Comparison of ENCODE assay signal across 9 cellular contexts in the genomic region with DNA sequence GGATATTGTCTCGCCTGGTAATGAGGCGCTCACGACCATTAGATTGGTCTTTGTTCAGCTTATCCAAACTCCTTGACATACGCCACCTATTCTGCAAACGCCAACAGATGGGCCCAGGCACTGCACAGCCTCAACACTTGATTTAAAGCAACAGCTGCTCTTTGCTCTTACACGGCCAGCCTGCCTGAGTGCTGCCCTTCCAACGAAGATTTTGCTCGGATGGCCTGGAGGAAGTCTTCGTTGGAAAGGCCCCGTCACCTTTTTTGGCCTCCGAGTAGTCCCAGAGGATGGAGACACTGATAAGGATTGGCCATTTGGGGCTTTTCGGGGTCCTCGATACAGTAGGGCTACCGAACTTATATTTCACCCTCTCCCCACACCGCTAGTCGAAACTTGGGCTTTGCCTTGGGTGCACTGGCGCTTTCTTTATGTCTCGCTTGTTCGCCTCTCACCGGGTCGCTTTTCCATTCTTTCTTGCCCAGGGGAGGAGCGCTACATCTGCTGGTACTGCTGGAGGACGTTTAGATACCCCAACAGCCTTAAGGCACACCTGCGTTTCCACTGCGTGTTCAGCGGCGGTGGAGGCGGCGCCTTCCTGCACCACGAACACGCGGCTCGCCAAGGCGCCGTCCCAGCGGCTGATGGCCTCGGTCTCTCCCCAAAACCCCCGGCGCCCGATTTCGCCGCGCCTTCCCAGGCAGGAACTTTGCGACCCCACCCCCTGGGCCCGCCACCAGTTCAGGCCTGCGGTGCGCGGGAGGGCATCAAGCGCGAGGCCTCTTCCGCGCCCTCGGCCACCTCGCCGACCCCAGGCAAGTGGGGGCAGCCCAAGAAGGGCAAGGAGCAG. TPM values are rescaled to one million over a fixed set of nuclear protein-coding genes. Genes with fewer than 3 reads are reported as not detected.
DNase-seq lines count a peak whose midpoint lies in the region; ATAC-seq, FAIRE-seq and TF ChIP-seq lines count a peak whose summit lies in the region.
"Had no signal": no experiment of that assay in that cellular context is flagged by ENCODE, and none has a peak within 500 bp of the region (broad histone marks: within the 10 kb centered on the region; RNA-seq: fewer than 3 reads in every experiment).

No MANE protein-coding gene starts in this region.

- DNase-seq in GM12864 (ENCODE audit: low read depth) (no peak), astrocyte (ENCODE audit: low read depth) (no peak), osteocyte (ENCODE audit: extremely low spot score, unreplicated experiment) (no peak), GM03348 (ENCODE audit: low spot score) (no peak), NCI-H526 treated with DMSO at 0.1 percent for 48 hours (lab: John Stamatoyannopoulos, UW) (no peak), GM13976 (ENCODE audit: low spot score) (no peak)
- DNase-seq in activated CD8-positive, alpha-beta memory T cell treated with anti-CD3 and anti-CD28 coated beads, Interleukin-2, amount 50 U/mL, for 48 hours, result no peak

- peak; percentile 3 for ATAC-seq in HG02763 (IDR thresholded peaks at IDR 0.05; ENCODE audit: unreplicated experiment)

- H3K27ac Mint-ChIP-seq in astrocyte (ENCODE audit: unreplicated experiment) (no peak overlapping the region), osteocyte (ENCODE audit: unreplicated experiment) (no peak overlapping the region)

- no peak overlapping the region for H3K27ac ChIP-seq in astrocyte (ENCODE audit: low read depth, low read length)

- no peaks in the 10 kb centered on the region for H3K36me3 Mint-ChIP-seq in astrocyte (ENCODE audit: low read depth, unreplicated experiment)
- H3K36me3 Mint-ChIP-seq in osteocyte (ENCODE audit: unreplicated experiment), result no peaks in the 10 kb centered on the region

- TF ChIP-seq CTCF in GM12864 (IDR thresholded peaks at IDR 0.05; ENCODE audit: low read depth, low read length, missing control alignments), result no peak
- TF ChIP-seq CTCF in astrocyte (IDR thresholded peaks at IDR 0.05; ENCODE audit: insufficient read depth, low read depth, low read length), result no peak
- TF ChIP-seq CTCF in osteocyte (IDR thresholded peaks at IDR 0.05), result no peak
- TF ChIP-seq CTCF in GM13976 (IDR thresholded peaks at IDR 0.05; ENCODE audit: borderline replicate concordance, control extremely low read depth, extremely low read depth, insufficient read depth, missing control alignments), result no peak

- no peak for FAIRE-seq in astrocyte (lab: Jason Lieb, UNC)

- H2AFZ ChIP-seq in astrocyte (ENCODE audit: low read depth, low read length), result peak overlapping the region; percentile 51

- H3K4me1 Mint-ChIP-seq in astrocyte (ENCODE audit: low read depth, unreplicated experiment), result no peaks in the 10 kb centered on the region
- H3K4me1 Mint-ChIP-seq in osteocyte (ENCODE audit: unreplicated experiment), result peaks cover 12% of the 10 kb centered on the region

- H3K4me3 Mint-ChIP-seq in astrocyte (ENCODE audit: unreplicated experiment) (no peak overlapping the region), osteocyte (ENCODE audit: unreplicated experiment) (peak overlapping the region; percentile 35)

- in situ Hi-C loops in GM13976 (cut with MboI; ENCODE audit: low sequenced_read_pairs, unreplicated experiment), result loop anchor here (25.0 kb wide), 1 partner anchor 850 kb away; the partner anchor contains the start of gene SIM1

- no peaks in the 10 kb centered on the region for H3K36me3 ChIP-seq in astrocyte (ENCODE audit: insufficient read depth, low read length)

- H3K79me2 ChIP-seq in astrocyte (ENCODE audit: insufficient read depth, low read length), result no peaks in the 10 kb centered on the region

- peak overlapping the region; percentile 76 for H3K4me2 ChIP-seq in astrocyte (ENCODE audit: low read length)

- H3K27me3 Mint-ChIP-seq in astrocyte (ENCODE audit: low read depth, unreplicated experiment), result peaks cover 85% of the 10 kb centered on the region
- H3K27me3 Mint-ChIP-seq in osteocyte (ENCODE audit: unreplicated experiment), result peaks cover 86% of the 10 kb centered on the region

- H3K9me3 ChIP-seq in astrocyte (ENCODE audit: insufficient read depth, low read depth, low read length), result peaks cover 8% of the 10 kb centered on the region

- peaks cover 12% of the 10 kb centered on the region for H3K9me3 Mint-ChIP-seq in astrocyte (ENCODE audit: unreplicated experiment)
- H3K9me3 Mint-ChIP-seq in osteocyte (ENCODE audit: unreplicated experiment), result no peaks in the 10 kb centered on the region

- H3K27me3 ChIP-seq in astrocyte (ENCODE audit: insufficient read depth, low read length), result peaks cover 92% of the 10 kb centered on the region

- no peak overlapping the region for H3K9ac ChIP-seq in astrocyte (ENCODE audit: low read length)

- H4K20me1 ChIP-seq in astrocyte (ENCODE audit: insufficient read depth, low read length), result no peaks in the 10 kb centered on the region

- H3K4me3 ChIP-seq in GM12864 (ENCODE audit: low read depth, low read length), result peak overlapping the region; percentile 65
- no peak overlapping the region for H3K4me3 ChIP-seq in astrocyte (ENCODE audit: insufficient read depth, low read depth, low read length)

- peaks cover 8% of the 10 kb centered on the region for H3K4me1 ChIP-seq in astrocyte (ENCODE audit: insufficient read depth, low read length)

RNA-seq across cellular contexts. Expression of gene PRDM13, which starts 6.1 kb away (rescaled TPM):
- total RNA-seq in astrocyte (not detected in 2 replicates), osteocyte (not detected in 2 replicates)
- total RNA-seq: subcutaneous adipose tissue had no signal

RNA-seq across cellular contexts. Expression of gene CCNC, which starts 44.3 kb away (rescaled TPM):
- 51.5 and 51.8 TPM in 2 replicates for total RNA-seq in astrocyte
- 34.6 and 35.9 TPM in 2 replicates for total RNA-seq in osteocyte
